21 cellular contexts compared by ENCODE assay signal in the genomic region with DNA sequence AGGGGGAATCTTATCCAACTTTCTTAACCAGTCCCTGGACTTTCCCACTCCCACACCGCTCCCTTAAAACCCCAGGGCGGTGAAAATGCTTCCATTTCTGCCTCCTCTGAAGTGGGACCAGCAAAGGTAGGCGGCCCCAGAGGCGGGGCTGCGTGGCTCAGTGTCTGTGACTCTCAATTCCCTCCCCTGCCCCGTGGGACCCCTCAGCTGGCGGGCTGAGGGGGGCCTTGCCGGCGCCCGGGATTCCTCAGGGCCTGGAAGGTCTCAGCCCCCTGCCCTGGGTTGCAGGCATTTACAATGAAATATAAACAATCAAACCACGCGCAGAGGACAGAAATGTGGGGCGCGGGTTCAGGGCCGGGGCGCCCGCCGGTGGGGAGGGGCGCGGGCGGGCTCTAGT. TPM values are rescaled to one million over a fixed set of nuclear protein-coding genes. Genes with fewer than 3 reads are reported as not detected.
DNase-seq lines count a peak whose midpoint lies in the region; ATAC-seq and TF ChIP-seq lines count a peak whose summit lies in the region.
"Had no signal": no experiment of that assay in that cellular context is flagged by ENCODE, and none has a peak within 500 bp of the region (broad histone marks: within the 10 kb centered on the region; RNA-seq: fewer than 3 reads in every experiment).

No MANE protein-coding gene starts in this region.

- in situ Hi-C loops in ACHN (cut with HindIII; ENCODE audit: low pct_ligation_motif_present, low pct_unique_long_range_greater_than_20kb, low sequenced_read_pairs): loop anchor here (5.0 kb wide), 1 partner anchor 53 kb away; no protein-coding TSS in a partner anchor

- H3K4me1 ChIP-seq in GM23338 (ENCODE audit: insufficient read depth) (peaks cover 23% of the 10 kb centered on the region), lower lobe of right lung (peaks cover 19% of the 10 kb centered on the region), smooth muscle cell (ENCODE audit: low read depth) (no peaks in the 10 kb centered on the region)

- H3K4me3 ChIP-seq in GM23338 (peak overlapping the region; percentile 54), dorsolateral prefrontal cortex (peak overlapping the region in 47 of 59 donors; percentile 2 to 54 (median 32)), lower lobe of right lung (peak overlapping the region; percentile 25), smooth muscle cell (peak overlapping the region; percentile 34)

- H3K9me2 ChIP-seq in GM23338 (ENCODE audit: insufficient read depth): no peaks in the 10 kb centered on the region

- peaks cover 40% of the 10 kb centered on the region for H3K4me1 Mint-ChIP-seq in GM23338
- H3K4me1 Mint-ChIP-seq in activated CD8-positive, alpha-beta T cell treated with anti-CD3 and anti-CD28 coated beads for 36 hours (ENCODE audit: low read depth): no peaks in the 10 kb centered on the region

- DNase-seq in GM23338 (ENCODE audit: low spot score) (no peak), dorsolateral prefrontal cortex (no peak), lower lobe of right lung (no peak), smooth muscle cell (lab: John Stamatoyannopoulos, UW; ENCODE audit: unreplicated experiment) (no peak), GM10248 (ENCODE audit: extremely low spot score) (no peak), ACHN (no peak)
- no peak for DNase-seq in stimulated activated CD4-positive, alpha-beta T cell treated with anti-CD3 and anti-CD28 coated beads, Interleukin-4, amount 100 ng/mL, for 1 hour
- DNase-seq in activated CD8-positive, alpha-beta T cell treated with anti-CD3 and anti-CD28 coated beads for 36 hours: no peak
- DNase-seq: activated gamma-delta T cell, HFFc6, NCI-H1092, NCI-H524 treated with DMSO at 0.1 percent for 48 hours had no signal

- CTCF ChIA-PET in GM10248 (lab: Yijun Ruan, JAX): interaction anchor here (2.0 to 19.1 kb wide), 3 partner anchors 38 to 178 kb away, joined by 5 to 503 read pairs (median 79); no protein-coding TSS in a partner anchor
- CTCF ChIA-PET in activated CD8-positive, alpha-beta T cell treated with anti-CD3 and anti-CD28 coated beads for 36 hours (lab: Charles Lee): interaction anchor here (8.0 to 13.3 kb wide), 2 partner anchors 12 to 61 kb away, joined by 54 to 661 read pairs; no protein-coding TSS in a partner anchor

- H3K27ac ChIP-seq in GM23338 (ENCODE audit: low read depth) (no peak overlapping the region), dorsolateral prefrontal cortex (no peak overlapping the region), lower lobe of right lung (no peak overlapping the region), smooth muscle cell (ENCODE audit: low read depth) (no peak overlapping the region)
- H3K27ac ChIP-seq: thyroid gland had no signal

- H2AFZ ChIP-seq in GM23338 (peak overlapping the region; percentile 100), smooth muscle cell (ENCODE audit: low read depth) (no peak overlapping the region)

- H3K9me3 Mint-ChIP-seq in GM23338: no peaks in the 10 kb centered on the region
- H3K9me3 Mint-ChIP-seq in activated CD8-positive, alpha-beta T cell treated with anti-CD3 and anti-CD28 coated beads for 36 hours: no peaks in the 10 kb centered on the region
- H3K9me3 Mint-ChIP-seq: activated CD4-positive, alpha-beta T cell treated with anti-CD3 and anti-CD28 coated beads, Interleukin-2, amount 10 ng/mL, durations not matched to agents 24 days and 14 days; HFFc6; nephron had no signal

- H3K27ac Mint-ChIP-seq in GM23338: no peak overlapping the region
- H3K27ac Mint-ChIP-seq in activated CD8-positive, alpha-beta T cell treated with anti-CD3 and anti-CD28 coated beads for 36 hours: no peak overlapping the region
- H3K27ac Mint-ChIP-seq: activated CD4-positive, alpha-beta T cell treated with anti-CD3 and anti-CD28 coated beads, Interleukin-2, amount 10 ng/mL, durations not matched to agents 24 days and 14 days; HFFc6 had no signal

- ATAC-seq in GM23338 (peak; percentile 8; the same call in 2 of the 3 replicates), lower lobe of right lung (no peak)
- no peak for ATAC-seq in activated CD8-positive, alpha-beta T cell treated with anti-CD3 and anti-CD28 coated beads for 36 hours

- POLR2A ChIA-PET in GM10248 (lab: Yijun Ruan, JAX): no interaction called here
- POLR2A ChIA-PET in activated CD8-positive, alpha-beta T cell treated with anti-CD3 and anti-CD28 coated beads for 36 hours (lab: Charles Lee): no interaction called here

- H3K36me3 ChIP-seq in GM23338 (ENCODE audit: insufficient read depth): no peaks in the 10 kb centered on the region
- no peaks in the 10 kb centered on the region for H3K36me3 ChIP-seq in lower lobe of right lung
- H3K36me3 ChIP-seq in smooth muscle cell (ENCODE audit: low read depth): no peaks in the 10 kb centered on the region
- H3K36me3 ChIP-seq: thyroid gland had no signal

- H3K9me3 ChIP-seq in lower lobe of right lung (no peaks in the 10 kb centered on the region), smooth muscle cell (replicated peaks; ENCODE audit: low read depth) (no peaks in the 10 kb centered on the region)
- H3K9me3 ChIP-seq: thyroid gland had no signal

- no peak overlapping the region for H3K9ac ChIP-seq in smooth muscle cell (ENCODE audit: low read depth)

- H3K27me3 ChIP-seq in GM23338 (ENCODE audit: insufficient read depth) (peaks cover 30% of the 10 kb centered on the region), dorsolateral prefrontal cortex (peaks cover 0 to 29% (median 14%) of the 10 kb centered on the region in 45 donors), lower lobe of right lung (ENCODE audit: low read depth) (peaks cover 44% of the 10 kb centered on the region), smooth muscle cell (ENCODE audit: low read depth) (peaks cover 34% of the 10 kb centered on the region)
- H3K27me3 ChIP-seq: thyroid gland had no signal

- H3F3A ChIP-seq in GM23338 (replicated peaks; ENCODE audit: low read depth) (peaks cover 7% of the 10 kb centered on the region; the same call in 1 of the 2 replicates), smooth muscle cell (ENCODE audit: low read depth) (no peaks in the 10 kb centered on the region)

- H3K36me3 Mint-ChIP-seq in GM23338 (ENCODE audit: low read depth): no peaks in the 10 kb centered on the region
- H3K36me3 Mint-ChIP-seq in activated CD8-positive, alpha-beta T cell treated with anti-CD3 and anti-CD28 coated beads for 36 hours (ENCODE audit: low read depth): no peaks in the 10 kb centered on the region

- H3K79me2 ChIP-seq in GM23338 (replicated peaks; ENCODE audit: insufficient read depth): no peaks in the 10 kb centered on the region
- H3K79me2 ChIP-seq in smooth muscle cell (ENCODE audit: low read depth): no peaks in the 10 kb centered on the region

- H3K4me3 Mint-ChIP-seq in GM23338: peak overlapping the region; percentile 36; the same call in 2 of the 3 replicates
- H3K4me3 Mint-ChIP-seq in activated CD8-positive, alpha-beta T cell treated with anti-CD3 and anti-CD28 coated beads for 36 hours: no peak overlapping the region
- H3K4me3 Mint-ChIP-seq: activated CD4-positive, alpha-beta T cell treated with anti-CD3 and anti-CD28 coated beads, Interleukin-2, amount 10 ng/mL, durations not matched to agents 24 days and 14 days; HFFc6 had no signal

- H3K4me2 ChIP-seq in GM23338 (peak overlapping the region; percentile 82), smooth muscle cell (peak overlapping the region; percentile 84)

- H4K20me1 ChIP-seq in GM23338 (replicated peaks; ENCODE audit: insufficient read depth) (no peaks in the 10 kb centered on the region), smooth muscle cell (ENCODE audit: low read depth) (no peaks in the 10 kb centered on the region)

- peaks cover 21% of the 10 kb centered on the region for H3K27me3 Mint-ChIP-seq in GM23338 (ENCODE audit: insufficient read depth, low read depth, poor library complexity)
- peaks cover 25% of the 10 kb centered on the region for H3K27me3 Mint-ChIP-seq in activated CD8-positive, alpha-beta T cell treated with anti-CD3 and anti-CD28 coated beads for 36 hours

- 68% methylated on average over 10 of the region's 21 CpGs for WGBS in smooth muscle cell (ENCODE audit: low lambda C conversion rate)

- TF ChIP-seq CTCF in GM23338 (conservative IDR thresholded peaks at IDR 0.05; ENCODE audit: low read depth in 2 of 2) (no peak), dorsolateral prefrontal cortex (IDR thresholded peaks at IDR 0.05 in 54 of 56, conservative IDR thresholded peaks at IDR 0.05 in 2 of 56; ENCODE audit: low read depth in 1 of 56, partially characterized antibody in 56 of 56) (no peak), lower lobe of right lung (IDR thresholded peaks at IDR 0.05) (no peak), smooth muscle cell (IDR thresholded peaks at IDR 0.05; ENCODE audit: borderline replicate concordance, insufficient read depth, poor library complexity, severe bottlenecking) (no peak), GM10248 (IDR thresholded peaks at IDR 0.05; ENCODE audit: control extremely low read depth, extremely low read depth, low read depth, missing control alignments) (no peak)
- no peak for TF ChIP-seq CTCF in activated CD8-positive, alpha-beta T cell treated with anti-CD3 and anti-CD28 coated beads for 36 hours (IDR thresholded peaks at IDR 0.05)

- intact Hi-C loops in dorsolateral prefrontal cortex (cut with DNase I): loop anchor here in 1 of 2 donors (5.0 kb wide), 1 partner anchor 178 kb away; no protein-coding TSS in a partner anchor
- intact Hi-C loops in lower lobe of right lung (cut with DNase I): no loop called here
- intact Hi-C loops in activated CD8-positive, alpha-beta T cell treated with anti-CD3 and anti-CD28 coated beads for 36 hours (cut with micrococcal nuclease): no loop called here

RNA-seq across cellular contexts. Expression of gene SOST, which starts 3.6 kb away (rescaled TPM):
- 0.31 TPM in 1 of 2 replicates, not detected in the other for total RNA-seq in GM23338 (2014; rRNA removed; shearing (Covaris generic))
- polyA plus RNA-seq in GM23338 (2016; fragmentation: Nextera tagmentation; extraction: Ambion mirVana) (not detected in 2 replicates), smooth muscle cell (not detected in 2 replicates)
- total RNA-seq in dorsolateral prefrontal cortex (1 to 10 TPM in 1 of 120 experiments, under 1 TPM in 20, not detected in 99; 0.14 to 1.1 (median 0.29) TPM), lower lobe of right lung (not detected), smooth muscle cell (not detected in 2 replicates)
- not detected for total RNA-seq in activated CD8-positive, alpha-beta T cell treated with anti-CD3 and anti-CD28 coated beads for 36 hours
- total RNA-seq: activated CD4-positive, alpha-beta T cell treated with anti-CD3 and anti-CD28 coated beads, Interleukin-2, amount 10 ng/mL, durations not matched to agents 24 days and 14 days; dermis microvascular lymphatic vessel endothelial cell; HFFc6; LHCN-M2; mesenteric fat pad; thyroid gland had no signal
- polyA plus RNA-seq: adipose tissue, esophagus had no signal

RNA-seq across cellular contexts. Expression of gene DUSP3, which starts 23.8 kb away (rescaled TPM):
- total RNA-seq in GM23338 (2014; rRNA removed; shearing (Covaris generic)): 17.5 and 22.1 TPM in 2 replicates
- polyA plus RNA-seq in GM23338 (2016; fragmentation: Nextera tagmentation; extraction: Ambion mirVana): 14.7 and 15.4 TPM in 2 replicates
- total RNA-seq in dorsolateral prefrontal cortex: 100 to 1,000 TPM in 70 of 120 experiments, 10 to 100 TPM in 50; 65.6 to 156 (median 103) TPM
- total RNA-seq in lower lobe of right lung: 92.9 TPM
- total RNA-seq in smooth muscle cell: 33.2 and 34.4 TPM in 2 replicates
- 25.6 and 35.9 TPM in 2 replicates for polyA plus RNA-seq in smooth muscle cell
- 10 to 100 TPM; 24.7 to 26.3 TPM for total RNA-seq in activated CD8-positive, alpha-beta T cell treated with anti-CD3 and anti-CD28 coated beads for 36 hours

RNA-seq across cellular contexts. Expression of gene CFAP97D1, which starts 25.3 kb away (rescaled TPM):
- total RNA-seq in GM23338 (2014; rRNA removed; shearing (Covaris generic)): 0.07 and 0.12 TPM in 2 replicates
- polyA plus RNA-seq in GM23338 (2016; fragmentation: Nextera tagmentation; extraction: Ambion mirVana): 0.10 TPM in 1 of 2 replicates, not detected in the other
- total RNA-seq in dorsolateral prefrontal cortex: under 1 TPM in 56 of 120 experiments, not detected in 64; 0.07 to 0.89 (median 0.22) TPM
- total RNA-seq in lower lobe of right lung: not detected
- total RNA-seq in smooth muscle cell: 0.09 TPM in 2 replicates
- polyA plus RNA-seq in smooth muscle cell: not detected in 2 replicates
- total RNA-seq in activated CD8-positive, alpha-beta T cell treated with anti-CD3 and anti-CD28 coated beads for 36 hours: under 1 TPM in 1 of 2 experiments, not detected in 1; 0.07 TPM
- total RNA-seq: activated CD4-positive, alpha-beta T cell treated with anti-CD3 and anti-CD28 coated beads, Interleukin-2, amount 10 ng/mL, durations not matched to agents 24 days and 14 days; cardiac septum; dermis microvascular lymphatic vessel endothelial cell; HFFc6; mesenteric fat pad had no signal
- polyA plus RNA-seq: adipose tissue had no signal
